ENCODE assay signal across 24 cellular contexts in genomic region chr1:6081901-6082300, GRCh38.
"Had no signal": no experiment of that assay in that cellular context is flagged by ENCODE, and none has a peak within 500 bp of the region (broad histone marks: within the 10 kb centered on the region; RNA-seq: fewer than 3 reads in every experiment).

No MANE protein-coding gene starts in this region.

- H3K79me2 ChIP-seq: hepatocyte had no signal

- H3K4me3 ChIP-seq: heart right ventricle, hepatocyte, left ventricle myocardium inferior, lung, mucosa of descending colon, pancreas, prostate gland, smooth muscle cell, testis, thyroid gland, transverse colon, upper lobe of left lung had no signal

- ATAC-seq: naive thymus-derived CD4-positive, alpha-beta T cell; stimulated activated memory B cell treated with anti-CD40 and anti-IgM and Interleukin-4, amounts not matched to agents 10 μg/mL and 1 μg/mL and 100 μg/mL, for 72 hours; stimulated activated naive CD8-positive, alpha-beta T cell treated with anti-CD3 and anti-CD28 coated beads, Interleukin-15, amount 100 ng/mL, for 72 hours had no signal

- H3K9me3 ChIP-seq: heart right ventricle, left ventricle myocardium inferior, mucosa of descending colon, pancreas, prostate gland, testis, thyroid gland, transverse colon, upper lobe of left lung had no signal

- H3K27me3 Mint-ChIP-seq: naive thymus-derived CD4-positive, alpha-beta T cell; stimulated activated memory B cell treated with anti-CD40 and anti-IgM and Interleukin-4, amounts not matched to agents 10 μg/mL and 1 μg/mL and 100 μg/mL, for 72 hours; stimulated activated naive CD8-positive, alpha-beta T cell treated with anti-CD3 and anti-CD28 coated beads, Interleukin-15, amount 100 ng/mL, for 72 hours had no signal

- H3K4me3 Mint-ChIP-seq: naive thymus-derived CD4-positive, alpha-beta T cell; neural crest cell; stimulated activated memory B cell treated with anti-CD40 and anti-IgM and Interleukin-4, amounts not matched to agents 10 μg/mL and 1 μg/mL and 100 μg/mL, for 72 hours; stimulated activated naive CD8-positive, alpha-beta T cell treated with anti-CD3 and anti-CD28 coated beads, Interleukin-15, amount 100 ng/mL, for 72 hours had no signal

- DNase-seq: heart right ventricle; islet precursor cell; left ventricle myocardium inferior; mucosa of descending colon; naive thymus-derived CD4-positive, alpha-beta T cell; pancreas; posterior cingulate gyrus; stimulated activated CD4-positive, alpha-beta T cell treated with anti-CD3 and anti-CD28 coated beads, Interleukin-1b, Interleukin-23, amount 100 ng/mL, for 48 hours; stimulated activated CD4-positive, alpha-beta T cell treated with anti-CD3 and anti-CD28 coated beads, Interleukin-2, amount 100 ng/mL, for 48 hours; stimulated activated CD4-positive, alpha-beta T cell treated with anti-CD3 and anti-CD28 coated beads, Interleukin-4, amount 100 ng/mL, for 4 hours; stimulated activated CD8-positive, alpha-beta memory T cell treated with anti-CD3 and anti-CD28 coated beads, Interleukin-4, amount 100 ng/mL, for 48 hours; stimulated activated naive CD4-positive, alpha-beta T cell treated with Interleukin-2 at 50 U/mL for 16 hours; stimulated activated naive CD8-positive, alpha-beta T cell treated with anti-CD3 and anti-CD28 coated beads, Interleukin-15, amount 100 ng/mL, for 72 hours; thyroid gland; transverse colon had no signal

- H3K27ac Mint-ChIP-seq: naive thymus-derived CD4-positive, alpha-beta T cell; stimulated activated memory B cell treated with anti-CD40 and anti-IgM and Interleukin-4, amounts not matched to agents 10 μg/mL and 1 μg/mL and 100 μg/mL, for 72 hours had no signal

- H3K4me2 ChIP-seq: hepatocyte, smooth muscle cell had no signal

- H3K9me3 Mint-ChIP-seq: naive thymus-derived CD4-positive, alpha-beta T cell; nephron; neural crest cell; stimulated activated memory B cell treated with anti-CD40 and anti-IgM and Interleukin-4, amounts not matched to agents 10 μg/mL and 1 μg/mL and 100 μg/mL, for 72 hours; stimulated activated naive CD8-positive, alpha-beta T cell treated with anti-CD3 and anti-CD28 coated beads, Interleukin-15, amount 100 ng/mL, for 72 hours had no signal

- H3K4me1 Mint-ChIP-seq: stimulated activated memory B cell treated with anti-CD40 and anti-IgM and Interleukin-4, amounts not matched to agents 10 μg/mL and 1 μg/mL and 100 μg/mL, for 72 hours had no signal

- H3K27ac ChIP-seq: heart right ventricle, hepatocyte, left ventricle myocardium inferior, pancreas, prostate gland, testis, thyroid gland, transverse colon, upper lobe of left lung had no signal

- H3K27me3 ChIP-seq: heart right ventricle, hepatocyte, pancreas, testis, thyroid gland, transverse colon, upper lobe of left lung had no signal

- H2AFZ ChIP-seq: hepatocyte had no signal

- H3K4me1 ChIP-seq: pancreas, prostate gland, testis, thyroid gland, upper lobe of left lung had no signal

- H3K36me3 ChIP-seq: left ventricle myocardium inferior, pancreas, prostate gland, thyroid gland, transverse colon had no signal
